8 cellular contexts compared by ENCODE assay signal in the genomic region with DNA sequence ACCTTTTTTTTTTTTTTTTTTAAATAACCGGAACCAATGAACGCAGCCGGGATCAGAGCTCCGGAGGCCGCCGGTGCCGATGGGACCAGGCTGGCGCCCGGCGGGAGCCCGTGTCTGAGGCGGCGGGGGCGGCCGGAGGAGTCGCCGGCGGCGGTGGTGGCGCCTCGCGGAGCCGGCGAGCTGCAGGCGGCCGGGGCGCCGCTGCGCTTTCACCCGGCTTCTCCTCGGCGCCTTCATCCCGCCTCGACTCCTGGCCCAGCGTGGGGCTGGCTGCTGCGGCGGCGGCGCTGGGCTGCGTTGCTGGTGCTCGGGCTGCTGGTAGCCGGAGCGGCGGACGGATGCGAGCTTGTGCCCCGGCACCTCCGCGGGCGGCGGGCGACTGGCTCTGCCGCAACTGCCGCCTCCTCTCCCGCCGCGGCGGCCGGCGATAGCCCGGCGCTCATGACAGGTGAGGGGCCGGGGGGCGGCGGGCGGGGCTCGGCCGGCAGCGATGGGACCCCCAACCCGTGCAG. TPM values are rescaled to one million over a fixed set of nuclear protein-coding genes. Genes with fewer than 3 reads are reported as not detected.
DNase-seq lines count a peak whose midpoint lies in the region; ATAC-seq, FAIRE-seq and TF ChIP-seq lines count a peak whose summit lies in the region.

No MANE protein-coding gene starts in this region.

- peak overlapping the region; percentile 84 to 96 (median 93) for H3K27ac ChIP-seq in pancreas

- DNase-seq in AG20443 (ENCODE audit: low spot score) (peak; percentile 63), RPMI7951 (ENCODE audit: low read depth) (peak; percentile 57), germinal center (ENCODE audit: low spot score) (peak; percentile 22), pancreas (peak in 5 of 6 donors; percentile 43 to 84 (median 68)), middle frontal gyrus (ENCODE audit: extremely low spot score, low spot score) (no peak)
- DNase-seq in activated naive CD4-positive, alpha-beta T cell treated with anti-CD3 and anti-CD28 coated beads for 36 hours = peak; percentile 54

- no peaks in the 10 kb centered on the region for H3K27me3 ChIP-seq in pancreas

- peak overlapping the region; percentile 89 for H3K27ac Mint-ChIP-seq in activated naive CD4-positive, alpha-beta T cell treated with anti-CD3 and anti-CD28 coated beads for 36 hours

- 0 to 1% methylated on average over 18 to 70 of the region's 70 CpGs for WGBS in pancreas, 2 donors

- ATAC-seq in GM19023 (IDR thresholded peaks at IDR 0.05; ENCODE audit: unreplicated experiment) = peak; percentile 14
- ATAC-seq in HG03159 (IDR thresholded peaks at IDR 0.05; ENCODE audit: unreplicated experiment) = peak; percentile 30
- peak; percentile 1 to 36 (median 12) for ATAC-seq in pancreas

- H3K4me1 Mint-ChIP-seq in activated naive CD4-positive, alpha-beta T cell treated with anti-CD3 and anti-CD28 coated beads for 36 hours (ENCODE audit: low read depth) = peaks cover 46% of the 10 kb centered on the region

- no peak for FAIRE-seq in pancreas (lab: Jason Lieb, UNC)

- H3K4me3 ChIP-seq in pancreas = peak overlapping the region; percentile 84 to 91 (median 85)

- H3K9me3 Mint-ChIP-seq in activated naive CD4-positive, alpha-beta T cell treated with anti-CD3 and anti-CD28 coated beads for 36 hours = no peaks in the 10 kb centered on the region

- intact Hi-C loops in activated naive CD4-positive, alpha-beta T cell treated with anti-CD3 and anti-CD28 coated beads for 36 hours (cut with micrococcal nuclease) = loop anchor here (1.0 to 5.0 kb wide), 15 partner anchors 12 to 1626 kb away; a partner anchor contains a TSS
- intact Hi-C loops in pancreas (cut with DNase I) = no loop called here

- H3K4me1 ChIP-seq in pancreas = peaks cover 12 to 39% (median 38%) of the 10 kb centered on the region in 3 donors

- no peak for TF ChIP-seq CTCF in pancreas (IDR thresholded peaks at IDR 0.05)

- peaks cover 12% of the 10 kb centered on the region for H3K36me3 Mint-ChIP-seq in activated naive CD4-positive, alpha-beta T cell treated with anti-CD3 and anti-CD28 coated beads for 36 hours (ENCODE audit: low read depth)

- peak overlapping the region; percentile 94 for H3K4me3 Mint-ChIP-seq in activated naive CD4-positive, alpha-beta T cell treated with anti-CD3 and anti-CD28 coated beads for 36 hours

- no peaks in the 10 kb centered on the region for H3K36me3 ChIP-seq in pancreas

- CTCF ChIA-PET in activated naive CD4-positive, alpha-beta T cell treated with anti-CD3 and anti-CD28 coated beads for 36 hours (lab: Charles Lee) = interaction anchor here (0.6 to 1.9 kb wide), 8 partner anchors 19 to 778 kb away, joined by 3 to 7 read pairs (median 5); no protein-coding TSS in a partner anchor

- no peaks in the 10 kb centered on the region for H3K9me3 ChIP-seq in pancreas

- H3K27me3 Mint-ChIP-seq in activated naive CD4-positive, alpha-beta T cell treated with anti-CD3 and anti-CD28 coated beads for 36 hours (ENCODE audit: low read depth) = no peaks in the 10 kb centered on the region

RNA-seq across cellular contexts. Expression of a gene that starts 0.3 kb away (rescaled TPM):
- total RNA-seq in RPMI7951 (2014; rRNA removed; shearing (Covaris generic)) = 12.0 and 22.5 TPM in 2 replicates
- total RNA-seq in activated naive CD4-positive, alpha-beta T cell treated with anti-CD3 and anti-CD28 coated beads for 36 hours = 10 to 100 TPM; 40.5 to 43.1 TPM
- 10 to 100 TPM in 5 of 6 donors, 1 to 10 TPM in 1; 7.6 to 18.7 (median 12.6) TPM for total RNA-seq in pancreas
- polyA plus RNA-seq in pancreas = 10 to 100 TPM in 1 of 2 donors, 1 to 10 TPM in 1; 9.9 to 17.2 TPM
